Comparison of ENCODE assay signal across 8 cellular contexts in the genomic region with DNA sequence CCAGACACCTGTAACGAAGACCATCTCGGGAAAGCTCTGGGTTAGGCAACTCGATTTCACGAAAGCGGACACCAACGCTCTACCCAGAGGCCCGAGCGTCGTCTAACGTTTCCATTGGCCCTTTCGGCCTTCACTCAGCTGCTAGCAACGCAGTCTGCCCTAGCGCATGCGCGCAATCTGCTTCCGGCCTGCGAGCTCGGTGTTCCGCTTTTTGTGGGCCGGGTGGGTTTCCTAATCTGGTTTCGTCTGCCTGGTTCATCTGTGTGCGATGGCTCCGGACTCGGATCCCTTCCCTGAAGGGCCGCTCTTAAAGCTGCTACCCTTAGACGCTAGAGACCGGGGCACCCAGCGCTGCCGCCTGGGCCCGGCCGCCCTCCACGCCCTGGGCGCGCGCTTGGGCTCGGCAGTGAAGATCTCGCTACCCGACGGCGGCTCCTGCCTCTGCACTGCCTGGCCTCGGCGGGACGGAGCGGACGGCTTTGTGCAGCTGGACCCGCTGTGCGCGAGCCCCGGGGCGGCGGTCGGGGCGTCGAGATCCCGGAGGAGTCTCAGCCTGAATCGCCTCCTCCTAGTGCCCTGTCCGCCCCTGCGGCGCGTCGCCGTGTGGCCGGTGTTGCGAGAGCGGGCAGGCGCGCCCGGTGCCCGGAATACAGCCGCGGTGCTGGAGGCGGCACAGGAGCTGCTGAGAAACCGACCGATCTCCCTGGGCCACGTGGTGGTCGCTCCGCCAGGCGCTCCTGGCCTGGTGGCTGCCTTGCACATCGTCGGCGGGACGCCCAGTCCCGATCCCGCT. TPM values are rescaled to one million over a fixed set of nuclear protein-coding genes. Genes with fewer than 3 reads are reported as not detected.
DNase-seq lines count a peak whose midpoint lies in the region; ATAC-seq and TF ChIP-seq lines count a peak whose summit lies in the region.

No MANE protein-coding gene starts in this region.

- H3K36me3 Mint-ChIP-seq in activated naive CD8-positive, alpha-beta T cell treated with anti-CD3 and anti-CD28 coated beads for 36 hours: peaks cover 12% of the 10 kb centered on the region

- H3K27me3 Mint-ChIP-seq in activated naive CD8-positive, alpha-beta T cell treated with anti-CD3 and anti-CD28 coated beads for 36 hours: no peaks in the 10 kb centered on the region

- intact Hi-C loops in head of caudate nucleus (cut with DNase I): loop anchor here (2.0 to 10.0 kb wide), 2 partner anchors 52 to 202 kb away; no protein-coding TSS in a partner anchor

- peak overlapping the region; percentile 89 for H3K27ac Mint-ChIP-seq in activated naive CD8-positive, alpha-beta T cell treated with anti-CD3 and anti-CD28 coated beads for 36 hours

- H3K27ac ChIP-seq in osteoblast (ENCODE audit: low read depth, low read length): peak overlapping the region; percentile 70
- H3K27ac ChIP-seq in thoracic aorta: peak overlapping the region; percentile 88 to 90

- H3K9me3 ChIP-seq in osteoblast (ENCODE audit: low read depth, low read length) (no peaks in the 10 kb centered on the region), thoracic aorta (no peaks in the 10 kb centered on the region)

- H3K27me3 ChIP-seq in osteoblast (ENCODE audit: insufficient read depth, low read length) (no peaks in the 10 kb centered on the region), thoracic aorta (replicated peaks; ENCODE audit: insufficient read depth) (no peaks in the 10 kb centered on the region)

- H2AFZ ChIP-seq in osteoblast (ENCODE audit: low read length): peak overlapping the region; percentile 96

- peaks cover 19% of the 10 kb centered on the region for H3K4me1 Mint-ChIP-seq in activated naive CD8-positive, alpha-beta T cell treated with anti-CD3 and anti-CD28 coated beads for 36 hours

- H4K20me1 ChIP-seq in osteoblast (ENCODE audit: insufficient read depth, low read length): peaks cover 13% of the 10 kb centered on the region

- DNase-seq in NCI-H1105 (lab: John Stamatoyannopoulos, UW) (peak; percentile 91), SKM-1 (lab: John Stamatoyannopoulos, UW; ENCODE audit: unreplicated experiment) (peak; percentile 96), head of caudate nucleus (peak; percentile 93 to 99 (median 98)), osteoblast (ENCODE audit: insufficient read length, low spot score, missing footprints) (peak; percentile 98), thoracic aorta (ENCODE audit: low spot score) (peak; percentile 73)
- DNase-seq in activated naive CD8-positive, alpha-beta T cell treated with anti-CD3 and anti-CD28 coated beads for 36 hours: peak; percentile 94

- peaks cover 14% of the 10 kb centered on the region for H3K4me1 ChIP-seq in osteoblast (ENCODE audit: insufficient read depth, low read length)
- peaks cover 7 to 32% of the 10 kb centered on the region in 2 donors for H3K4me1 ChIP-seq in thoracic aorta (ENCODE audit: control insufficient read depth in 1 of 2, low read depth in 2 of 2)

- peak overlapping the region; percentile 99 for H3K4me2 ChIP-seq in osteoblast (ENCODE audit: insufficient read depth, low read length)

- peaks cover 41% of the 10 kb centered on the region for H3K79me2 ChIP-seq in osteoblast (ENCODE audit: insufficient read depth, low read length)

- no peaks in the 10 kb centered on the region for H3K9me3 Mint-ChIP-seq in activated naive CD8-positive, alpha-beta T cell treated with anti-CD3 and anti-CD28 coated beads for 36 hours

- TF ChIP-seq CTCF in osteoblast (IDR thresholded peaks at IDR 0.05; ENCODE audit: extremely low read depth, low read depth, low read length) (no peak), thoracic aorta (IDR thresholded peaks at IDR 0.05) (no peak)

- ATAC-seq in HG02642 (IDR thresholded peaks at IDR 0.05; ENCODE audit: poor library complexity, unreplicated experiment): peak; percentile 88
- peak; percentile 99 for ATAC-seq in thoracic aorta (ENCODE audit: insufficient number of reproducible peaks, low FRiP score, low read depth)

- H3K4me3 ChIP-seq in osteoblast (ENCODE audit: insufficient read depth, low read length): peak overlapping the region; percentile 84
- H3K4me3 ChIP-seq in thoracic aorta: peak overlapping the region; percentile 96

- H3K36me3 ChIP-seq in osteoblast (ENCODE audit: insufficient read depth, low read length) (peaks cover 22% of the 10 kb centered on the region), thoracic aorta (peaks cover 8% of the 10 kb centered on the region)

- peak; percentile 83 for TF ChIP-seq POLR2A in GM10847 (IDR thresholded peaks at IDR 0.05; ENCODE audit: extremely low read depth, insufficient read length)

- H3K4me3 Mint-ChIP-seq in activated naive CD8-positive, alpha-beta T cell treated with anti-CD3 and anti-CD28 coated beads for 36 hours: peak overlapping the region; percentile 95

RNA-seq across cellular contexts. Expression of gene GATM, which starts 24.0 kb away (rescaled TPM):
- total RNA-seq in activated naive CD8-positive, alpha-beta T cell treated with anti-CD3 and anti-CD28 coated beads for 36 hours: 1 to 10 TPM; 4.9 to 5.0 TPM
- 0.59 and 0.72 TPM in 2 replicates for total RNA-seq in osteoblast
- 10 to 100 TPM; 25.0 to 27.6 TPM for total RNA-seq in thoracic aorta

Comparison
In these comparisons a context has a peak if more than half of its experiments do, and no peak if none do; other contexts are left out.
1. Peak in every context shown above with its lines: DNase-seq, ATAC-seq, H3K4me3 ChIP-seq and H3K27ac ChIP-seq.
2. RNA of gene GATM, which starts 24.0 kb away (total RNA-seq): 25.0 to 27.6 TPM in thoracic aorta; 4.9 to 5.0 TPM in activated naive CD8-positive, alpha-beta T cell treated with anti-CD3 and anti-CD28 coated beads for 36 hours and 0.59 to 0.72 TPM in osteoblast; every median in the first group is over 4 times any median in the second.